ENCODE assay signal across 1 cellular context in genomic region chr1:156506450-156506849, GRCh38.
TF ChIP-seq lines count a peak whose summit lies in the region.

No MANE protein-coding gene starts in this region.

TF ChIP-seq in A549, 52 proteins besides CTCF, POLR2A, EP300 and RAD21:
- TF ChIP-seq EHMT2 (IDR thresholded peaks at IDR 0.05; ENCODE audit: low read depth): no peak
